ENCODE assay signal across 1 cellular context in genomic region chr15:68641376-68641775, GRCh38.
TF ChIP-seq lines count a peak whose summit lies in the region.

No MANE protein-coding gene starts in this region.

TF ChIP-seq in H1, 55 proteins besides CTCF, POLR2A, EP300 and RAD21 (continued from another document):
- TF ChIP-seq BACH1 (IDR thresholded peaks at IDR 0.05; ENCODE audit: low read length) (no peak), NANOG (IDR thresholded peaks at IDR 0.05; ENCODE audit: insufficient read depth, low read depth, low read length, poor library complexity, severe bottlenecking) (no peak), BRCA1 (IDR thresholded peaks at IDR 0.05; ENCODE audit: low read depth, low read length) (no peak), NRF1 (IDR thresholded peaks at IDR 0.05; ENCODE audit: low read depth, low read length) (no peak), RNF2 (IDR thresholded peaks at IDR 0.05; ENCODE audit: borderline replicate concordance, low read depth, low read length, missing control alignments, poor library complexity, severe bottlenecking) (no peak), CBX5 (IDR thresholded peaks at IDR 0.05; ENCODE audit: low read depth, low read length) (no peak)
